Comparison of ENCODE assay signal across 9 cellular contexts in genomic region chr7:20514364-20514763, GRCh38.
DNase-seq lines count a peak whose midpoint lies in the region; ATAC-seq lines count a peak whose summit lies in the region.
"Had no signal": no experiment of that assay in that cellular context is flagged by ENCODE, and none has a peak within 500 bp of the region (broad histone marks: within the 10 kb centered on the region; RNA-seq: fewer than 3 reads in every experiment).

No MANE protein-coding gene starts in this region.

- no peak overlapping the region for H3K4me3 Mint-ChIP-seq in T-helper 2 cell treated with Interferon-gamma antibody and Interleukin-4, amounts not matched to agents 5 μg/mL and 100 μg/mL, for 36 hours
- H3K4me3 Mint-ChIP-seq: stimulated activated naive CD8-positive, alpha-beta T cell treated with anti-CD3 and anti-CD28 coated beads, Interleukin-15, Interleukin-2, amounts not matched to agents 100 ng/mL and 50 ng/mL, for 24 hours had no signal

- H3K4me1 Mint-ChIP-seq in T-helper 2 cell treated with Interferon-gamma antibody and Interleukin-4, amounts not matched to agents 5 μg/mL and 100 μg/mL, for 36 hours (ENCODE audit: low read depth) = no peaks in the 10 kb centered on the region

- H3K9me3 Mint-ChIP-seq in T-helper 2 cell treated with Interferon-gamma antibody and Interleukin-4, amounts not matched to agents 5 μg/mL and 100 μg/mL, for 36 hours = no peaks in the 10 kb centered on the region

- DNase-seq in HPDE6-E6E7 (ENCODE audit: extremely low spot score) = peak; percentile 45
- peak; percentile 72 for DNase-seq in NCI-H524 treated with DMSO at 0.1 percent for 48 hours (lab: John Stamatoyannopoulos, UW)
- peak; percentile 87 for DNase-seq in dermis blood vessel endothelial cell
- peak; percentile 51 for DNase-seq in putamen (ENCODE audit: low spot score)
- no peak for DNase-seq in T-helper 2 cell treated with Interferon-gamma antibody and Interleukin-4, amounts not matched to agents 5 μg/mL and 100 μg/mL, for 36 hours (ENCODE audit: low spot score)
- DNase-seq in SIG-M5 treated with dmso at 0.1 percent for 504 hours (lab: John Stamatoyannopoulos, UW; ENCODE audit: unreplicated experiment) = no peak
- DNase-seq in cortex of kidney (lab: John Stamatoyannopoulos, UW) = no peak

- no peaks in the 10 kb centered on the region for H3K36me3 Mint-ChIP-seq in T-helper 2 cell treated with Interferon-gamma antibody and Interleukin-4, amounts not matched to agents 5 μg/mL and 100 μg/mL, for 36 hours (ENCODE audit: low read depth)

- no peak for ATAC-seq in HG03095 (IDR thresholded peaks at IDR 0.05; ENCODE audit: unreplicated experiment)

- no peak overlapping the region for H3K27ac Mint-ChIP-seq in T-helper 2 cell treated with Interferon-gamma antibody and Interleukin-4, amounts not matched to agents 5 μg/mL and 100 μg/mL, for 36 hours
- H3K27ac Mint-ChIP-seq: stimulated activated naive CD8-positive, alpha-beta T cell treated with anti-CD3 and anti-CD28 coated beads, Interleukin-15, Interleukin-2, amounts not matched to agents 100 ng/mL and 50 ng/mL, for 24 hours had no signal

- no peaks in the 10 kb centered on the region for H3K27me3 Mint-ChIP-seq in T-helper 2 cell treated with Interferon-gamma antibody and Interleukin-4, amounts not matched to agents 5 μg/mL and 100 μg/mL, for 36 hours (ENCODE audit: low read depth)
- H3K27me3 Mint-ChIP-seq: stimulated activated naive CD8-positive, alpha-beta T cell treated with anti-CD3 and anti-CD28 coated beads, Interleukin-15, Interleukin-2, amounts not matched to agents 100 ng/mL and 50 ng/mL, for 24 hours had no signal

Comparison
In these comparisons a context has a peak if more than half of its experiments do, and no peak if none do; other contexts are left out.
1. DNase-seq: peak in HPDE6-E6E7 (single experiment), NCI-H524 treated with DMSO at 0.1 percent for 48 hours (single experiment), dermis blood vessel endothelial cell (single experiment) and putamen (single experiment); none in T-helper 2 cell treated with Interferon-gamma antibody and Interleukin-4, amounts not matched to agents 5 μg/mL and 100 μg/mL, for 36 hours (single experiment), SIG-M5 treated with dmso at 0.1 percent for 504 hours (single experiment) and cortex of kidney (single experiment).